In genomic region chr16:35186045-35186759, GRCh38 we compare ENCODE assay signal across 26 cellular contexts.
"Had no signal": no experiment of that assay in that cellular context is flagged by ENCODE, and none has a peak within 500 bp of the region (broad histone marks: within the 10 kb centered on the region; RNA-seq: fewer than 3 reads in every experiment).

No MANE protein-coding gene starts in this region.

- ATAC-seq: esophagus mucosa; foreskin keratinocyte; left cardiac atrium; left lung; naive thymus-derived CD8-positive, alpha-beta T cell; pancreas; right lobe of liver had no signal

- H3K27ac Mint-ChIP-seq: dendritic cell treated with granulocyte-macrophage colony-stimulating factor and Interleukin-4, amounts not matched to agents 40 ng/mL and 50 ng/mL, for 4 days; endodermal cell; naive thymus-derived CD8-positive, alpha-beta T cell; nephron progenitor cell had no signal

- H3K4me3 ChIP-seq: left lung, pancreas, right lobe of liver, testis, tibial artery, upper lobe of left lung, uterus had no signal

- H3K27me3 ChIP-seq: foreskin keratinocyte, left lung, pancreas, right lobe of liver, testis, tibial artery, upper lobe of left lung, uterus had no signal

- DNase-seq: caudate nucleus; cerebellar nuclear complex; effector CD8-positive, alpha-beta T cell; endodermal cell; foreskin keratinocyte; left cardiac atrium; left lung; naive thymus-derived CD8-positive, alpha-beta T cell; nephron progenitor cell; occipital lobe; small intestine; stimulated activated CD4-positive, alpha-beta T cell treated with anti-CD3 and anti-CD28 coated beads, Interleukin-12 subunit alpha, Interleukin-12 subunit beta, amount 100 ng/mL, for 4 hours; stimulated activated CD4-positive, alpha-beta T cell treated with anti-CD3 and anti-CD28 coated beads, Interleukin-1b, Interleukin-23, amount 100 ng/mL, for 48 hours; stimulated activated CD4-positive, alpha-beta T cell treated with anti-CD3 and anti-CD28 coated beads, Interleukin-4, amount 100 ng/mL, for 1 hour; stimulated activated CD8-positive, alpha-beta memory T cell treated with anti-CD3 and anti-CD28 coated beads, Interleukin-4, amount 100 ng/mL, for 48 hours; stimulated activated naive CD4-positive, alpha-beta T cell; substantia nigra; testis; tibial artery; uterus had no signal

- H3K4me1 ChIP-seq: foreskin keratinocyte, left lung, pancreas, right lobe of liver, testis, tibial artery, upper lobe of left lung, uterus had no signal

- H3K4me1 Mint-ChIP-seq: endodermal cell; naive thymus-derived CD8-positive, alpha-beta T cell; nephron progenitor cell had no signal

- H3K36me3 ChIP-seq: left lung, pancreas, right lobe of liver, tibial artery, upper lobe of left lung, uterus had no signal

- H3K27ac ChIP-seq: epithelial cell of prostate, foreskin keratinocyte, left lung, pancreas, right lobe of liver, testis, tibial artery, upper lobe of left lung, uterus had no signal

- H3K4me3 Mint-ChIP-seq: dendritic cell treated with granulocyte-macrophage colony-stimulating factor and Interleukin-4, amounts not matched to agents 40 ng/mL and 50 ng/mL, for 4 days; endodermal cell; naive thymus-derived CD8-positive, alpha-beta T cell; nephron progenitor cell had no signal

- H3K27me3 Mint-ChIP-seq: dendritic cell treated with granulocyte-macrophage colony-stimulating factor and Interleukin-4, amounts not matched to agents 40 ng/mL and 50 ng/mL, for 4 days had no signal

- H3K9me3 ChIP-seq: pancreas, right lobe of liver, testis, tibial artery, uterus had no signal
